ENCODE assay signal across 1 cellular context in the genomic region with DNA sequence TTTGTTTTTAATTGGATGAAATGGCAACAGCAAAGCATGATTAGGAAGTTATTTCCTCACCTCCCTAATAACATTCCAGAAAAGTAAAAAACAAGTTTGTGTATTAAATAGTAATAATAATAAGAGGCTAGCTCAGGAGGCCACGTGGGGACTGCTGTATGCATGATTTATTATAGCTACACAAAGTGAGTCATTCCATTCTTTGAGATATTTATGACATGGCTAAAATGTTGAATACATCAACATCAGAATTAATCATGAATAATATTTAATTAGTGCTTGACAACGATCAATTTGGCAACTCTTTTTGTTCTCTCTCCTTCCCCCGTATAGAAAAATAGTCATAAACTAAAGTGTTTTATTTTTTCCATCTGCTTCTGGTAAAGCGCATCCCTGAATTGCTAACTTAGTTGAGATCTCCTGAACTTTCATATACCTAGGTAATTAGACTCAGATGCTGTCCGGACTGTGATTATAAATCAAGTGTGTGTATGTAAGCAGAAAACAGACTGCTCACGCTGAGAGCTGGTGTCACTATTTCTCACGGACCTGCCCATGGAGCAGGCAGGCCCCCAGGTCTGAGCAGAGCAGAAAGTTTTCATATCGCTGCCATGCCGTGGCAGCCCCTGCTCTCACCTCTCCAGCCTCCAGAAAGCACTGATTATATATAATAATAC.
A peak's percentile ranks its signal among the peaks of the same experiment; 100 is the strongest.
TF ChIP-seq lines count a peak whose summit lies in the region.

No MANE protein-coding gene starts in this region.

TF ChIP-seq in HEK293, 187 proteins besides CTCF, POLR2A, EP300 and RAD21 (continued from another document):
- TF ChIP-seq, protein P1, sequence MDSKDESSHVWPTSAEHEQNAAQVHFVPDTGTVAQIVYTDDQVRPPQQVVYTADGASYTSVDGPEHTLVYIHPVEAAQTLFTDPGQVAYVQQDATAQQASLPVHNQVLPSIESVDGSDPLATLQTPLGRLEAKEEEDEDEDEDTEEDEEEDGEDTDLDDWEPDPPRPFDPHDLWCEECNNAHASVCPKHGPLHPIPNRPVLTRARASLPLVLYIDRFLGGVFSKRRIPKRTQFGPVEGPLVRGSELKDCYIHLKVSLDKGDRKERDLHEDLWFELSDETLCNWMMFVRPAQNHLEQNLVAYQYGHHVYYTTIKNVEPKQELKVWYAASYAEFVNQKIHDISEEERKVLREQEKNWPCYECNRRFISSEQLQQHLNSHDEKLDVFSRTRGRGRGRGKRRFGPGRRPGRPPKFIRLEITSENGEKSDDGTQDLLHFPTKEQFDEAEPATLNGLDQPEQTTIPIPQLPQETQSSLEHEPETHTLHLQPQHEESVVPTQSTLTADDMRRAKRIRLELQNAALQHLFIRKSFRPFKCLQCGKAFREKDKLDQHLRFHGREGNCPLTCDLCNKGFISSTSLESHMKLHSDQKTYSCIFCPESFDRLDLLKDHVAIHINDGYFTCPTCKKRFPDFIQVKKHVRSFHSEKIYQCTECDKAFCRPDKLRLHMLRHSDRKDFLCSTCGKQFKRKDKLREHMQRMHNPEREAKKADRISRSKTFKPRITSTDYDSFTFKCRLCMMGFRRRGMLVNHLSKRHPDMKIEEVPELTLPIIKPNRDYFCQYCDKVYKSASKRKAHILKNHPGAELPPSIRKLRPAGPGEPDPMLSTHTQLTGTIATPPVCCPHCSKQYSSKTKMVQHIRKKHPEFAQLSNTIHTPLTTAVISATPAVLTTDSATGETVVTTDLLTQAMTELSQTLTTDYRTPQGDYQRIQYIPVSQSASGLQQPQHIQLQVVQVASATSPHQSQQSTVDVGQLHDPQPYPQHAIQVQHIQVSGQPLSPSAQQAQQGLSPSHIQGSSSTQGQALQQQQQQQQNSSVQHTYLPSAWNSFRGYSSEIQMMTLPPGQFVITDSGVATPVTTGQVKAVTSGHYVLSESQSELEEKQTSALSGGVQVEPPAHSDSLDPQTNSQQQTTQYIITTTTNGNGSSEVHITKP (tag by site-specific recombination; IDR thresholded peaks at IDR 0.05): peak; percentile 65
- TF ChIP-seq ZNF423 (tag by site-specific recombination; IDR thresholded peaks at IDR 0.05) (no peak), SP7 (tag by site-specific recombination; IDR thresholded peaks at IDR 0.05) (peak; percentile 88), ZNF155 (tag by site-specific recombination; IDR thresholded peaks at IDR 0.05) (no peak)
- TF ChIP-seq, protein P2, sequence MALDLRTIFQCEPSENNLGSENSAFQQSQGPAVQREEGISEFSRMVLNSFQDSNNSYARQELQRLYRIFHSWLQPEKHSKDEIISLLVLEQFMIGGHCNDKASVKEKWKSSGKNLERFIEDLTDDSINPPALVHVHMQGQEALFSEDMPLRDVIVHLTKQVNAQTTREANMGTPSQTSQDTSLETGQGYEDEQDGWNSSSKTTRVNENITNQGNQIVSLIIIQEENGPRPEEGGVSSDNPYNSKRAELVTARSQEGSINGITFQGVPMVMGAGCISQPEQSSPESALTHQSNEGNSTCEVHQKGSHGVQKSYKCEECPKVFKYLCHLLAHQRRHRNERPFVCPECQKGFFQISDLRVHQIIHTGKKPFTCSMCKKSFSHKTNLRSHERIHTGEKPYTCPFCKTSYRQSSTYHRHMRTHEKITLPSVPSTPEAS (tag by site-specific recombination; IDR thresholded peaks at IDR 0.05): no peak
